Comparison of ENCODE assay signal across 11 cellular contexts in genomic region chr11:9802291-9802861, GRCh38.
DNase-seq lines count a peak whose midpoint lies in the region; ATAC-seq and TF ChIP-seq lines count a peak whose summit lies in the region.
"Had no signal": no experiment of that assay in that cellular context is flagged by ENCODE, and none has a peak within 500 bp of the region (broad histone marks: within the 10 kb centered on the region; RNA-seq: fewer than 3 reads in every experiment).

No MANE protein-coding gene starts in this region.

- POLR2A ChIA-PET in activated CD4-positive, alpha-beta memory T cell treated with anti-CD3 and anti-CD28 coated beads for 36 hours (lab: Charles Lee): interaction anchor here (0.9 kb wide), 1 partner anchor 9 kb away, joined by 3 read pairs; no protein-coding TSS in a partner anchor

- no peaks in the 10 kb centered on the region for H3K27me3 ChIP-seq in colonic mucosa
- H3K27me3 ChIP-seq: neutrophil, tibial nerve had no signal

- DNase-seq in H4 (ENCODE audit: low spot score) (peak; percentile 46), fibroblast of villous mesenchyme (ENCODE audit: low read depth) (peak; percentile 90), skeletal muscle cell (ENCODE audit: low read depth) (peak; percentile 72), iPS-NIHi11 (ENCODE audit: low spot score) (no peak), SK-N-DZ (ENCODE audit: low spot score) (no peak), colonic mucosa (no peak)
- DNase-seq in activated CD4-positive, alpha-beta memory T cell treated with anti-CD3 and anti-CD28 coated beads for 36 hours: no peak
- DNase-seq: T1000 had no signal

- peaks cover 4% of the 10 kb centered on the region for H3K4me1 Mint-ChIP-seq in activated CD4-positive, alpha-beta memory T cell treated with anti-CD3 and anti-CD28 coated beads for 36 hours (ENCODE audit: low read depth)

- no peaks in the 10 kb centered on the region for H3K4me1 ChIP-seq in colonic mucosa

- H3K4me3 ChIP-seq in fibroblast of villous mesenchyme (ENCODE audit: low read depth, low read length) (no peak overlapping the region), skeletal muscle cell (ENCODE audit: low read depth, low read length) (no peak overlapping the region), colonic mucosa (no peak overlapping the region)
- H3K4me3 ChIP-seq: tibial nerve had no signal

- no peak overlapping the region for H3K27ac ChIP-seq in colonic mucosa
- H3K27ac ChIP-seq: neutrophil had no signal

- intact Hi-C loops in activated CD4-positive, alpha-beta memory T cell treated with anti-CD3 and anti-CD28 coated beads for 36 hours (cut with micrococcal nuclease): no loop called here
- intact Hi-C loops in colonic mucosa (cut with DNase I): no loop called here

- H3K36me3 ChIP-seq in colonic mucosa: no peaks in the 10 kb centered on the region

- CTCF ChIA-PET in activated CD4-positive, alpha-beta memory T cell treated with anti-CD3 and anti-CD28 coated beads for 36 hours (lab: Charles Lee): no interaction called here

- H3K36me3 Mint-ChIP-seq in activated CD4-positive, alpha-beta memory T cell treated with anti-CD3 and anti-CD28 coated beads for 36 hours: peaks cover 2% of the 10 kb centered on the region

- peak; percentile 92 for ATAC-seq in SK-N-SH treated with all-trans-retinoic acid at 6 μM for 48 hours

- no peaks in the 10 kb centered on the region for H3K27me3 Mint-ChIP-seq in activated CD4-positive, alpha-beta memory T cell treated with anti-CD3 and anti-CD28 coated beads for 36 hours

- no peak overlapping the region for H3K27ac Mint-ChIP-seq in activated CD4-positive, alpha-beta memory T cell treated with anti-CD3 and anti-CD28 coated beads for 36 hours

- TF ChIP-seq CTCF in fibroblast of villous mesenchyme (IDR thresholded peaks at IDR 0.05; ENCODE audit: insufficient read depth, low read depth, low read length) (no peak), colonic mucosa (IDR thresholded peaks at IDR 0.05) (no peak)

- H3K9ac ChIP-seq in colonic mucosa (ENCODE audit: low read depth in 2 of 2, low read length in 2 of 2): no peak overlapping the region

- no peaks in the 10 kb centered on the region for H3K9me3 ChIP-seq in colonic mucosa
- H3K9me3 ChIP-seq: neutrophil, tibial nerve had no signal

- no peak overlapping the region for H3K4me3 Mint-ChIP-seq in activated CD4-positive, alpha-beta memory T cell treated with anti-CD3 and anti-CD28 coated beads for 36 hours

- H3K9me3 Mint-ChIP-seq in activated CD4-positive, alpha-beta memory T cell treated with anti-CD3 and anti-CD28 coated beads for 36 hours: no peaks in the 10 kb centered on the region

TF ChIP-seq in SK-N-SH treated with all-trans-retinoic acid at 6 μM for 48 hours, 23 proteins besides CTCF, POLR2A, EP300 and RAD21 (continues in another document):
- TF ChIP-seq GLIS3 (CRISPR knock-in tag; IDR thresholded peaks at IDR 0.05) (no peak), TCF4 (CRISPR knock-in tag; IDR thresholded peaks at IDR 0.05; ENCODE audit: borderline replicate concordance) (no peak; the same call in 1 of the 2 replicates), ESRRG (CRISPR knock-in tag; IDR thresholded peaks at IDR 0.05) (0 out of 2 replicates have a peak, but pooled peaks have one; percentile 16), OSR1 (CRISPR knock-in tag; IDR thresholded peaks at IDR 0.05) (no peak), ZNF70 (CRISPR knock-in tag; IDR thresholded peaks at IDR 0.05) (no peak), POU6F1 (CRISPR knock-in tag; IDR thresholded peaks at IDR 0.05; ENCODE audit: borderline replicate concordance, low read depth) (no peak), ZNF8 (CRISPR knock-in tag; IDR thresholded peaks at IDR 0.05) (no peak), ZC3H10 (CRISPR knock-in tag; IDR thresholded peaks at IDR 0.05) (no peak), CREB5 (CRISPR knock-in tag; IDR thresholded peaks at IDR 0.05; ENCODE audit: low read depth) (no peak), ISL1 (CRISPR knock-in tag; IDR thresholded peaks at IDR 0.05) (peak; percentile 76), BACH2 (CRISPR knock-in tag; IDR thresholded peaks at IDR 0.05; ENCODE audit: borderline replicate concordance) (no peak), ZFP30 (CRISPR knock-in tag; IDR thresholded peaks at IDR 0.05) (no peak), PPARA (CRISPR knock-in tag; IDR thresholded peaks at IDR 0.05; ENCODE audit: borderline replicate concordance) (no peak), ARNTL (CRISPR knock-in tag; IDR thresholded peaks at IDR 0.05; ENCODE audit: borderline replicate concordance, low read depth) (no peak), TSHZ2 (CRISPR knock-in tag; IDR thresholded peaks at IDR 0.05) (no peak), ZNF565 (CRISPR knock-in tag; conservative IDR thresholded peaks at IDR 0.05; ENCODE audit: low read depth) (no peak), CSRNP3 (CRISPR knock-in tag; IDR thresholded peaks at IDR 0.05) (no peak), ZFP3 (CRISPR knock-in tag; IDR thresholded peaks at IDR 0.05) (peak; percentile 61; the same call in 1 of the 2 replicates), RARB (CRISPR knock-in tag; IDR thresholded peaks at IDR 0.05) (no peak)

Comparison
In these comparisons a context has a peak if more than half of its experiments do, and no peak if none do; other contexts are left out.
1. DNase-seq: peak in H4 (single experiment), fibroblast of villous mesenchyme (single experiment) and skeletal muscle cell (single experiment); none in activated CD4-positive, alpha-beta memory T cell treated with anti-CD3 and anti-CD28 coated beads for 36 hours (single experiment), iPS-NIHi11 (single experiment), SK-N-DZ (single experiment) and colonic mucosa (single experiment).